Comparison of ENCODE assay signal across 16 cellular contexts in the genomic region with DNA sequence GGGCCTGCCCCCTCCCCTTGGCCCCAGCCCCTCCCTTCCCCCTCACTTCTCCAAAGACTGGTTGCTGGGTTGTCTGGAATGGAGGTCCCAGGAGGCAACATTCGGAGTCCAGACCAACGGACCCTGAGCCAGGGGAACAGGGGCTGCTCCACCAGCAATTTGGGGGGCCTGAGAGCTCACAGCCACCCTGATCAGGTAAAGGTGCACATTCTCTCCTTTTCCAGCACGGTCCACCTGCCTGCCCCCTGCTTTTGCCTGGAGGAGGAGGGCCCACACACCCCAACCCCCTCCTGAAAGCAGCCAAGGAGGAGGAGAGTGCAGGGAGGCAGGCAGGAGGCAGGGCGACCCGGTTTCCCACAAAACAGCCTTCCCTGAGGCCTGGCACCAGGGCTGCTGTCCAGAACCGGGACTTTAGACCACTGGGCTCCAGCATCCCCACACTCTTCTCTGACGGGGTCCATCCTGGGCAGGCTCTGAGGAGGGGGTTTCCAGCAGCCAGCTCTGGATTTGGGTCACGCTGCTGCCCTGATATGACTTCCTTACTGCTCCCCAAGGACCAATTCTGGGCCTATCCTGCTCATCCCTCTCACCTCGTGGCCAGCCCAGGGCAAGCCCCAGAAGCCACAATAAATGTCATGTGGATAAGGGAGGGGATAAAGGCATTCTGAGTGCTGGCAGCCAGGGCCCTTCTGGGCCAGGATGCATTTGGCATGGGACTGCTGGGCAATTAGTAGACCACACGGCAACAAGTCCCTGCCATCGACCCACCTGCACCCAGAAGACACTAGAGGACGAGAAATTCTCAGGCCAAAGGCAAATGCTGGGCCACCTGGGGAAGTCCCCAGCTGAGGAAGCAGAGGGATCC. TPM values are rescaled to one million over a fixed set of nuclear protein-coding genes. Genes with fewer than 3 reads are reported as not detected.
A peak's percentile ranks its signal among the peaks of the same experiment; 100 is the strongest.
DNase-seq lines count a peak whose midpoint lies in the region; ATAC-seq and TF ChIP-seq lines count a peak whose summit lies in the region.
"Had no signal": no experiment of that assay in that cellular context is flagged by ENCODE, and none has a peak within 500 bp of the region (broad histone marks: within the 10 kb centered on the region; RNA-seq: fewer than 3 reads in every experiment).

No MANE protein-coding gene starts in this region.

- ATAC-seq in WTC11 = peak; percentile 11
- ATAC-seq in gastrocnemius medialis = no peak
- ATAC-seq in GM21515 (IDR thresholded peaks at IDR 0.05; ENCODE audit: unreplicated experiment) = no peak
- no peak for ATAC-seq in GM19467 (IDR thresholded peaks at IDR 0.05; ENCODE audit: unreplicated experiment)

- no peaks in the 10 kb centered on the region for H3K9me3 ChIP-seq in BLaER1 treated with 17β-estradiol and CSF1 and Interleukin-3, amounts not matched to agents 10 nM and 100 nM (replicated peaks in 1 of 11)
- H3K9me3 ChIP-seq in gastrocnemius medialis = no peaks in the 10 kb centered on the region
- H3K9me3 ChIP-seq: right lobe of liver had no signal

- H3K4me3 ChIP-seq in BLaER1 treated with 17β-estradiol and CSF1 and Interleukin-3, amounts not matched to agents 10 nM and 100 nM = no peak overlapping the region
- H3K4me3 ChIP-seq in gastrocnemius medialis = no peak overlapping the region
- H3K4me3 ChIP-seq: PC-9 had no signal

- H3K27me3 ChIP-seq in BLaER1 treated with 17β-estradiol and CSF1 and Interleukin-3, amounts not matched to agents 10 nM and 100 nM = peaks cover 51 to 66% (median 63%) of the 10 kb centered on the region in 11 experiments
- H3K27me3 ChIP-seq in gastrocnemius medialis = no peaks in the 10 kb centered on the region
- H3K27me3 ChIP-seq: right lobe of liver had no signal

- CTCF ChIA-PET in WTC11 (lab: Charles Lee) = interaction anchor here (1.4 to 1.8 kb wide), 2 partner anchors 22 to 86 kb away, joined by 4 to 9 read pairs; no protein-coding TSS in a partner anchor

- H3K36me3 Mint-ChIP-seq in WTC11 = no peaks in the 10 kb centered on the region
- H3K36me3 Mint-ChIP-seq: immature natural killer cell had no signal

- H3K27ac ChIP-seq in 22Rv1 = no peak overlapping the region
- H3K27ac ChIP-seq in BLaER1 treated with 17β-estradiol and CSF1 and Interleukin-3, amounts not matched to agents 10 nM and 100 nM = no peak overlapping the region
- H3K27ac ChIP-seq in gastrocnemius medialis = peak overlapping the region in 2 of 4 donors; percentile 54 to 94
- H3K27ac ChIP-seq: PC-9, right lobe of liver, SK-N-MC had no signal

- H3K4me3 Mint-ChIP-seq in WTC11 = peak overlapping the region; percentile 88

- H4K20me1 ChIP-seq in BLaER1 treated with 17β-estradiol and CSF1 and Interleukin-3, amounts not matched to agents 10 nM and 100 nM = peaks cover 0 to 27% (median 0%) of the 10 kb centered on the region in 11 experiments; a peak in 7 of 22 replicates

- intact Hi-C loops in gastrocnemius medialis (cut with DNase I; ENCODE audit: low total_unique reads) = loop anchor here (5.0 kb wide), 1 partner anchor 151 kb away; no protein-coding TSS in a partner anchor

- peaks cover 6% of the 10 kb centered on the region; the same call in 1 of the 2 replicates for H3K9me3 Mint-ChIP-seq in WTC11

- H3K27me3 Mint-ChIP-seq in WTC11 (ENCODE audit: low read depth) = peaks cover 64% of the 10 kb centered on the region

- H3K4me1 ChIP-seq in BLaER1 treated with 17β-estradiol and CSF1 and Interleukin-3, amounts not matched to agents 10 nM and 100 nM = peaks cover 0 to 10% (median 8%) of the 10 kb centered on the region in 10 experiments; a peak in 11 of 20 replicates
- peaks cover 18 to 24% of the 10 kb centered on the region in 2 donors for H3K4me1 ChIP-seq in gastrocnemius medialis

- POLR2A ChIA-PET in WTC11 (lab: Charles Lee) = no interaction called here

- no peak overlapping the region for H3K9ac ChIP-seq in BLaER1 treated with 17β-estradiol and CSF1 and Interleukin-3, amounts not matched to agents 10 nM and 100 nM

- H3K27ac Mint-ChIP-seq in WTC11 = no peak overlapping the region
- H3K27ac Mint-ChIP-seq: activated T-cell treated with anti-CD3 and anti-CD28 coated beads, Interleukin-2, amount 50 U/mL, for 72 hours; immature natural killer cell had no signal

- no peak for TF ChIP-seq POLR2A in gastrocnemius medialis (IDR thresholded peaks at IDR 0.05)

- H3K4me2 ChIP-seq in BLaER1 treated with 17β-estradiol and CSF1 and Interleukin-3, amounts not matched to agents 10 nM and 100 nM = peak overlapping the region in 6 of 11 experiments; percentile 18 to 48 (median 42); a peak in 11 of 22 replicates
- H3K4me2 ChIP-seq: PC-9 had no signal

- in situ Hi-C loops in gastrocnemius medialis (cut with MboI; ENCODE audit: low sequenced_read_pairs in 4 of 4) = no loop called here

- H3K36me3 ChIP-seq in BLaER1 treated with 17β-estradiol and CSF1 and Interleukin-3, amounts not matched to agents 10 nM and 100 nM = no peaks in the 10 kb centered on the region
- H3K36me3 ChIP-seq in gastrocnemius medialis = no peaks in the 10 kb centered on the region
- H3K36me3 ChIP-seq: right lobe of liver had no signal

- peaks cover 17% of the 10 kb centered on the region for H3K4me1 Mint-ChIP-seq in WTC11

- TF ChIP-seq CTCF in 22Rv1 (IDR thresholded peaks at IDR 0.05) = 0 out of 2 replicates have a peak, but pooled peaks have one; percentile 1
- TF ChIP-seq CTCF in WTC11 (IDR thresholded peaks at IDR 0.05) = no peak
- no peak for TF ChIP-seq CTCF in gastrocnemius medialis (IDR thresholded peaks at IDR 0.05 in 4 of 5, conservative IDR thresholded peaks at IDR 0.05 in 1 of 5)

- no peak for DNase-seq in WTC11 (ENCODE audit: low spot score)
- peak; percentile 76 for DNase-seq in myocyte (ENCODE audit: low read depth)
- DNase-seq in gastrocnemius medialis = no peak
- DNase-seq: activated CD4-positive, alpha-beta T cell treated with anti-CD3 and anti-CD28 coated beads, Interleukin-2, amount 50 U/mL, for 4 hours; activated T-cell treated with anti-CD3 and anti-CD28 coated beads, Interleukin-2, amount 50 U/mL, for 72 hours; DMS153; foreskin melanocyte; immature natural killer cell; NCI-H2081 treated with DMSO at 0.1 percent for 48 hours; PC-9 had no signal

TF ChIP-seq in WTC11, 78 proteins besides CTCF, POLR2A, EP300 and RAD21:
- TF ChIP-seq PRDM15 (CRISPR knock-in tag; IDR thresholded peaks at IDR 0.05) = peak; percentile 48; the same call in 1 of the 2 replicates
- TF ChIP-seq, protein P1, sequence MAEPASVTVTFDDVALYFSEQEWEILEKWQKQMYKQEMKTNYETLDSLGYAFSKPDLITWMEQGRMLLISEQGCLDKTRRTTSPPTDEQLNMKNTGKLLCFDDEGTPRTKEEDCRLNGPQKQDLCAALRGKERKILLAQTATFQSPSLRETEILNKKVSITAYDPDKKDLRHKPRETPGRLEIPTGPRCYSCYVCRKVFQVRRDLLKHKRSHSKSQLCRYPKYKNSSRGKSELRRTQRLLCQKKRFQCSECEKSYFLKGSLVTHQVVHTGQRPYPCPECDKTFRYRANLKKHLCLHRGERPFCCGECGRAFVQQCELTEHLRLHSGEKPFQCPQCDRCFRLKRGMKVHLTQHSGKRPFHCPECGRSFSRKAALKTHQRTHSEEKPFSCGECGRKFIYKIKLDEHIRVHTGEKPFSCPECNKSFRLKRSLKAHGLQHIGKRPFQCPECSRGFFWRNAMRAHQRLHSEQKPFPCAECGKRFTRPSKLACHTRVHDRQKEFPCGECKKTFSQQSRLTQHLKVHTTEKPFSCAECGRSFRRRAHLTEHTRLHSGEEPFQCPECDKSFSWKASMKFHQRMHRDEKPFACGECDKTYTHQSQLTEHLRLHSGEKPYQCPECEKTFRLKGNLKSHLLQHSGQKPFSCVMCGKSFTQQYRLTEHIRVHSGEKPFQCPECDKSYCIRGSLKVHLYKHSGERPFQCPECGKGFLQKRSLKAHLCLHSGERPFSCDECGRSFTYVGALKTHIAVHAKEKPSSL (CRISPR knock-in tag; conservative IDR thresholded peaks at IDR 0.05) = no peak

RNA-seq across cellular contexts. Expression of gene CAMK2B, which starts 1.1 kb away (rescaled TPM):
- total RNA-seq in WTC11 (2021) = 0.41 to 0.53 TPM (median 0.44 TPM) in 3 replicates
- total RNA-seq in myocyte = 31.8 and 34.0 TPM in 2 replicates
- 5.9 TPM for polyA plus RNA-seq in myocyte (2012)
- 10 to 100 TPM; 35.3 to 64.8 (median 46.0) TPM for total RNA-seq in gastrocnemius medialis
- polyA plus RNA-seq: immature natural killer cell had no signal

Comparison
In these comparisons a context has a peak if more than half of its experiments do, and no peak if none do; other contexts are left out.
1. RNA of gene CAMK2B, which starts 1.1 kb away (total RNA-seq): 35.3 to 64.8 TPM in gastrocnemius medialis and 31.8 to 34.0 TPM in myocyte; 0.41 to 0.53 TPM in WTC11; every median in the first group is over 10 times any median in the second.